In the genomic region with DNA sequence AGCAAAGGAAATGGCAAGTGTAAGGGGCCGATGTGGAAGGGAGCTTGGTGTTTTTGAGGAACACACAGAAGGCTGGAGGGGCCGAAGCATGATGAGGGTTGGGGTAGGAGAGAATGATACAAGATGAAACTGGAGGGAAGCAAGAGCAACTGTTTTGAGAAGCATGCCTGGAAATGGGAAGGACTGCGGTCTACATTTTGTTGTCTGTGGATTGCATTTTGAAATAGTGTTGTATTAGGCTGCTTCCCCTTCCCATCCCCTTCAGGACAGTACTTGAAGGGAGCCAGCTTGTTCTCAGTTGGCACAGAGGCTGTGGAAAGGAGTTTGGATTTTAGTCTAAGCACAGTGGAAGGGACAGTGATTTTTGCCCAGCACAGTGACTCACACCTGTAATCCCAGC, we compare ENCODE assay signal across 12 cellular contexts. TPM values are rescaled to one million over a fixed set of nuclear protein-coding genes. Genes with fewer than 3 reads are reported as not detected.
DNase-seq lines count a peak whose midpoint lies in the region; ATAC-seq and TF ChIP-seq lines count a peak whose summit lies in the region.
"Had no signal": no experiment of that assay in that cellular context is flagged by ENCODE, and none has a peak within 500 bp of the region (broad histone marks: within the 10 kb centered on the region; RNA-seq: fewer than 3 reads in every experiment).

No MANE protein-coding gene starts in this region.

- peaks cover 34% of the 10 kb centered on the region for H3K36me3 Mint-ChIP-seq in Calu3 (ENCODE audit: insufficient read depth, unreplicated experiment)
- H3K36me3 Mint-ChIP-seq in activated CD8-positive, alpha-beta T cell treated with anti-CD3 and anti-CD28 coated beads, Interleukin-2, amount 10 ng/mL, durations not matched to agents 7 days and 5 days (ENCODE audit: low read depth) = peaks cover 13% of the 10 kb centered on the region
- peaks cover 4 to 7% (median 6%) of the 10 kb centered on the region in 5 donors for H3K36me3 Mint-ChIP-seq in naive thymus-derived CD4-positive, alpha-beta T cell

- no TSS peak for BruUV-seq in Calu3 (replicated peaks; lab: Mats Ljungman, UMichigan)

- 79% methylated on average over 3 of the region's 3 CpGs; no CpG with 5 or more reads in 1 of the 2 donors for WGBS in gastroesophageal sphincter (ENCODE audit: low coverage in 1 of 2), 2 donors

- DNase-seq in Ammon's horn (ENCODE audit: low spot score) (peak; percentile 36), Calu3 (no peak), NCI-H526 (lab: John Stamatoyannopoulos, UW) (no peak), G401 (ENCODE audit: low spot score) (no peak)
- no peak for DNase-seq in activated CD8-positive, alpha-beta T cell treated with anti-CD3 and anti-CD28 coated beads, Interleukin-2, amount 10 ng/mL, durations not matched to agents 7 days and 5 days
- no peak for DNase-seq in naive thymus-derived CD4-positive, alpha-beta T cell
- DNase-seq: heart right ventricle; lower lobe of right lung; stimulated activated naive CD4-positive, alpha-beta T cell treated with Interleukin-2 at 50 U/mL for 16 hours had no signal

- POLR2A ChIA-PET in activated CD8-positive, alpha-beta T cell treated with anti-CD3 and anti-CD28 coated beads, Interleukin-2, amount 10 ng/mL, durations not matched to agents 7 days and 5 days (lab: Charles Lee) = no interaction called here
- POLR2A ChIA-PET in naive thymus-derived CD4-positive, alpha-beta T cell (lab: Charles Lee) = no interaction called here

- H3K4me3 Mint-ChIP-seq in Calu3 (ENCODE audit: low read depth, unreplicated experiment) = no peak overlapping the region
- H3K4me3 Mint-ChIP-seq in activated CD8-positive, alpha-beta T cell treated with anti-CD3 and anti-CD28 coated beads, Interleukin-2, amount 10 ng/mL, durations not matched to agents 7 days and 5 days = no peak overlapping the region
- H3K4me3 Mint-ChIP-seq in naive thymus-derived CD4-positive, alpha-beta T cell = peak overlapping the region in 6 of 10 donors; percentile 31 to 96 (median 71)

- H3K27ac Mint-ChIP-seq in Calu3 (ENCODE audit: unreplicated experiment) = peak overlapping the region; percentile 3
- H3K27ac Mint-ChIP-seq in activated CD8-positive, alpha-beta T cell treated with anti-CD3 and anti-CD28 coated beads, Interleukin-2, amount 10 ng/mL, durations not matched to agents 7 days and 5 days = peak overlapping the region; percentile 20
- peak overlapping the region in 4 of 9 donors; percentile 12 to 56 (median 44) for H3K27ac Mint-ChIP-seq in naive thymus-derived CD4-positive, alpha-beta T cell

- H3K27me3 Mint-ChIP-seq in Calu3 (ENCODE audit: unreplicated experiment) = no peaks in the 10 kb centered on the region
- no peaks in the 10 kb centered on the region for H3K27me3 Mint-ChIP-seq in activated CD8-positive, alpha-beta T cell treated with anti-CD3 and anti-CD28 coated beads, Interleukin-2, amount 10 ng/mL, durations not matched to agents 7 days and 5 days (ENCODE audit: low read depth)
- H3K27me3 Mint-ChIP-seq in naive thymus-derived CD4-positive, alpha-beta T cell = no peaks in the 10 kb centered on the region

- TF ChIP-seq CTCF in Calu3 (IDR thresholded peaks at IDR 0.05; ENCODE audit: unreplicated experiment) (no peak), gastroesophageal sphincter (IDR thresholded peaks at IDR 0.05) (no peak)

- in situ Hi-C loops in G401 (cut with HindIII; ENCODE audit: low sequenced_read_pairs) = no loop called here

- no peak for ATAC-seq in activated CD8-positive, alpha-beta T cell treated with anti-CD3 and anti-CD28 coated beads, Interleukin-2, amount 10 ng/mL, durations not matched to agents 7 days and 5 days
- no peak for ATAC-seq in naive thymus-derived CD4-positive, alpha-beta T cell
- ATAC-seq in GM21526 (IDR thresholded peaks at IDR 0.05; ENCODE audit: low FRiP score, unreplicated experiment) (no peak), gastroesophageal sphincter (no peak)
- ATAC-seq: heart right ventricle had no signal

- H3K9me3 ChIP-seq in naive thymus-derived CD4-positive, alpha-beta T cell (ENCODE audit: control insufficient read depth in 2 of 3, low read length in 3 of 3) = no peaks in the 10 kb centered on the region
- H3K9me3 ChIP-seq in gastroesophageal sphincter = no peaks in the 10 kb centered on the region
- H3K9me3 ChIP-seq: breast epithelium, heart right ventricle, lower lobe of right lung had no signal

- CTCF ChIA-PET in Calu3 (lab: Charles Lee) = no interaction called here
- CTCF ChIA-PET in activated CD8-positive, alpha-beta T cell treated with anti-CD3 and anti-CD28 coated beads, Interleukin-2, amount 10 ng/mL, durations not matched to agents 7 days and 5 days (lab: Charles Lee) = interaction anchor here (2.0 kb wide), 1 partner anchor 20 kb away, joined by 4 read pairs; no protein-coding TSS in a partner anchor
- CTCF ChIA-PET in naive thymus-derived CD4-positive, alpha-beta T cell (lab: Charles Lee) = no interaction called here

- TF ChIP-seq EP300 in gastroesophageal sphincter (IDR thresholded peaks at IDR 0.05) = no peak

- H3K4me1 Mint-ChIP-seq in Calu3 (ENCODE audit: low read depth, unreplicated experiment) = peaks cover 18% of the 10 kb centered on the region
- peaks cover 35% of the 10 kb centered on the region for H3K4me1 Mint-ChIP-seq in activated CD8-positive, alpha-beta T cell treated with anti-CD3 and anti-CD28 coated beads, Interleukin-2, amount 10 ng/mL, durations not matched to agents 7 days and 5 days (ENCODE audit: low read depth)
- peaks cover 41 to 64% (median 57%) of the 10 kb centered on the region in 7 donors for H3K4me1 Mint-ChIP-seq in naive thymus-derived CD4-positive, alpha-beta T cell

- peaks cover 11% of the 10 kb centered on the region in 2 donors for H3K4me1 ChIP-seq in naive thymus-derived CD4-positive, alpha-beta T cell (ENCODE audit: control insufficient read depth in 2 of 2, insufficient read depth in 2 of 2, low read length in 2 of 2)
- peaks cover 0 to 58% (median 11%) of the 10 kb centered on the region in 3 donors for H3K4me1 ChIP-seq in gastroesophageal sphincter

- H3K27me3 ChIP-seq in naive thymus-derived CD4-positive, alpha-beta T cell (ENCODE audit: control insufficient read depth in 2 of 2, insufficient read depth in 2 of 2, low read length in 2 of 2) = no peaks in the 10 kb centered on the region
- H3K27me3 ChIP-seq in gastroesophageal sphincter = no peaks in the 10 kb centered on the region
- H3K27me3 ChIP-seq: breast epithelium, heart right ventricle had no signal

- intact Hi-C loops in Calu3 (cut with micrococcal nuclease; ENCODE audit: unreplicated experiment) = no loop called here
- intact Hi-C loops in naive thymus-derived CD4-positive, alpha-beta T cell (cut with micrococcal nuclease) = no loop called here

- H3K9me3 Mint-ChIP-seq in Calu3 (ENCODE audit: low read depth, unreplicated experiment) = no peaks in the 10 kb centered on the region
- H3K9me3 Mint-ChIP-seq in activated CD8-positive, alpha-beta T cell treated with anti-CD3 and anti-CD28 coated beads, Interleukin-2, amount 10 ng/mL, durations not matched to agents 7 days and 5 days (ENCODE audit: insufficient read depth) = no peaks in the 10 kb centered on the region
- no peaks in the 10 kb centered on the region for H3K9me3 Mint-ChIP-seq in naive thymus-derived CD4-positive, alpha-beta T cell

- TF ChIP-seq POLR2A in gastroesophageal sphincter (IDR thresholded peaks at IDR 0.05) = no peak

- no peak overlapping the region for H3K4me3 ChIP-seq in naive thymus-derived CD4-positive, alpha-beta T cell (ENCODE audit: low read length)
- H3K4me3 ChIP-seq in gastroesophageal sphincter = no peak overlapping the region
- H3K4me3 ChIP-seq: breast epithelium, heart right ventricle, lower lobe of right lung had no signal

- peaks cover 0 to 16% (median 0%) of the 10 kb centered on the region in 3 experiments for H3K36me3 ChIP-seq in naive thymus-derived CD4-positive, alpha-beta T cell (ENCODE audit: control insufficient read depth in 2 of 3, insufficient read depth in 3 of 3, low read length in 3 of 3)
- no peaks in the 10 kb centered on the region for H3K36me3 ChIP-seq in gastroesophageal sphincter
- H3K36me3 ChIP-seq: breast epithelium, lower lobe of right lung had no signal

- H3K27ac ChIP-seq in naive thymus-derived CD4-positive, alpha-beta T cell (ENCODE audit: low read depth, low read length) = no peak overlapping the region
- H3K27ac ChIP-seq in gastroesophageal sphincter = peak overlapping the region in 1 of 4 donors; percentile 0
- H3K27ac ChIP-seq: breast epithelium had no signal

RNA-seq across cellular contexts. Expression of a gene that starts 2.2 kb away (rescaled TPM):
- total RNA-seq in Calu3 (2022) (95.3 and 104 TPM in 2 replicates), gastroesophageal sphincter (10 to 100 TPM; 20.7 to 32.6 (median 22.9) TPM)
- 10 to 100 TPM; 29.8 to 30.4 TPM for total RNA-seq in activated CD8-positive, alpha-beta T cell treated with anti-CD3 and anti-CD28 coated beads, Interleukin-2, amount 10 ng/mL, durations not matched to agents 7 days and 5 days
- total RNA-seq in naive thymus-derived CD4-positive, alpha-beta T cell = 10 to 100 TPM; 35.2 to 61.0 (median 41.5) TPM
- polyA plus RNA-seq in naive thymus-derived CD4-positive, alpha-beta T cell = 10 to 100 TPM; 31.2 to 48.0 TPM
- total RNA-seq in G401 (2014; rRNA removed; shearing (Covaris generic)) = 8.2 and 9.7 TPM in 2 replicates

RNA-seq across cellular contexts. Expression of a gene that starts 59.7 kb away (rescaled TPM):
- total RNA-seq in Calu3 (2022) (not detected in 2 replicates), gastroesophageal sphincter (10 to 100 TPM in 2 of 4 donors, 1 to 10 TPM in 2; 2.6 to 31.8 (median 10.2) TPM)
- total RNA-seq in activated CD8-positive, alpha-beta T cell treated with anti-CD3 and anti-CD28 coated beads, Interleukin-2, amount 10 ng/mL, durations not matched to agents 7 days and 5 days = not detected
- 100 to 1,000 TPM in 1 of 5 experiments, 10 to 100 TPM in 1, 1 to 10 TPM in 2, under 1 TPM in 1; 0.51 to 129 (median 1.9) TPM for total RNA-seq in naive thymus-derived CD4-positive, alpha-beta T cell
- polyA plus RNA-seq in naive thymus-derived CD4-positive, alpha-beta T cell = under 1 TPM; 0.09 to 0.46 TPM
- total RNA-seq in G401 (2014; rRNA removed; shearing (Covaris generic)) = 0.12 and 0.41 TPM in 2 replicates

Comparison
In these comparisons a context has a peak if more than half of its experiments do, and no peak if none do; other contexts are left out.
1. H3K4me3 Mint-ChIP-seq: peak in naive thymus-derived CD4-positive, alpha-beta T cell (6 of 10); none in Calu3 (single experiment) and activated CD8-positive, alpha-beta T cell treated with anti-CD3 and anti-CD28 coated beads, Interleukin-2, amount 10 ng/mL, durations not matched to agents 7 days and 5 days (single experiment).